ENCODE assay signal across 9 cellular contexts in the genomic region with DNA sequence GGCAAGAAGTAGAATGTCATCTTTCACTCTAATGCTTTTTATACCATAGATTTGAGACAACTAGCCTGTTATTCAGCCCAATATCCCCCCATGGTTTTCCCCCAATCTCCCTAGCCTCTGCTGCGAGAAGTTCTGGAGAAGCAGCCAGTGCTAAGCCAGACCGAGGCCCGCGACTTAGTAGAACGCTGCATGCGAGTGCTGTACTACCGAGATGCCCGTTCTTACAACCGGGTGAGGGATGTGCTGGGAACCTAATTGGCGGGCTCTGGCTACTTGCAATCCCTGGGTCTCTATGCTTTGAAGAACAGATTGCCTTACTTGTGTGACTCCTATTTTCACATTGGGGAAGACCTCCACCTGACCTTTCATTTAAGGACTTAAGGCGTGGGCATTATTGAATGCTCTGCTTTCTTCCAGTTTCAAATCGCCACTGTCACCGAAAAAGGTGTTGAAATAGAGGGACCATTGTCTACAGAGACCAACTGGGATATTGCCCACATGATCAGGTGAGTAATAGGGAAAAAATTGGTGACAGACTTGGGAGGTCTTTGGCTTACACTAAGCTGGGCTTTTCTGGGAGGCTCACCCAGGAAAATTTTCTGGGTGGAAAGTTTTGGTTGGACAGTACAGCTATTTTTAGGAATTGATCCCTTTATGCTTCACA. TPM values are rescaled to one million over a fixed set of nuclear protein-coding genes. Genes with fewer than 3 reads are reported as not detected.
DNase-seq lines count a peak whose midpoint lies in the region; ATAC-seq and TF ChIP-seq lines count a peak whose summit lies in the region.
"Had no signal": no experiment of that assay in that cellular context is flagged by ENCODE, and none has a peak within 500 bp of the region (broad histone marks: within the 10 kb centered on the region; RNA-seq: fewer than 3 reads in every experiment).

No MANE protein-coding gene starts in this region.

- POLR2A ChIA-PET in activated naive CD8-positive, alpha-beta T cell treated with anti-CD3 and anti-CD28 coated beads, Interleukin-2, amount 10 ng/mL, durations not matched to agents 7 days and 5 days (lab: Charles Lee) = interaction anchor here (0.9 kb wide), 1 partner anchor 362 kb away, joined by 3 read pairs; a partner anchor contains a TSS

- peaks cover 20% of the 10 kb centered on the region for H3K36me3 Mint-ChIP-seq in activated naive CD8-positive, alpha-beta T cell treated with anti-CD3 and anti-CD28 coated beads, Interleukin-2, amount 10 ng/mL, durations not matched to agents 7 days and 5 days
- H3K36me3 Mint-ChIP-seq in naive B cell = peaks cover 6 to 17% of the 10 kb centered on the region in 2 donors

- peaks cover 18 to 24% (median 21%) of the 10 kb centered on the region in 10 experiments for H3K4me1 ChIP-seq in BLaER1 treated with 17β-estradiol and CSF1 and Interleukin-3, amounts not matched to agents 10 nM and 100 nM

- peak overlapping the region; percentile 100 for H3K27ac Mint-ChIP-seq in activated naive CD8-positive, alpha-beta T cell treated with anti-CD3 and anti-CD28 coated beads, Interleukin-2, amount 10 ng/mL, durations not matched to agents 7 days and 5 days
- peak overlapping the region; percentile 29 to 99 (median 92) for H3K27ac Mint-ChIP-seq in naive B cell

- no peaks in the 10 kb centered on the region for H3K9me3 Mint-ChIP-seq in activated naive CD8-positive, alpha-beta T cell treated with anti-CD3 and anti-CD28 coated beads, Interleukin-2, amount 10 ng/mL, durations not matched to agents 7 days and 5 days
- no peaks in the 10 kb centered on the region for H3K9me3 Mint-ChIP-seq in naive B cell

- DNase-seq in HT1080 (ENCODE audit: low read depth) (peak; percentile 43), naive B cell (no peak), mucosa of gallbladder (ENCODE audit: low spot score) (no peak), T1000 (lab: John Stamatoyannopoulos, UW) (no peak), WERI-Rb-1 (no peak), SK-N-DZ (ENCODE audit: low spot score) (no peak)
- no peak for DNase-seq in activated naive CD8-positive, alpha-beta T cell treated with anti-CD3 and anti-CD28 coated beads, Interleukin-2, amount 10 ng/mL, durations not matched to agents 7 days and 5 days

- peaks cover 25 to 66% (median 53%) of the 10 kb centered on the region in 11 experiments; a peak in 20 of 22 replicates for H4K20me1 ChIP-seq in BLaER1 treated with 17β-estradiol and CSF1 and Interleukin-3, amounts not matched to agents 10 nM and 100 nM

- H3K27me3 ChIP-seq in BLaER1 treated with 17β-estradiol and CSF1 and Interleukin-3, amounts not matched to agents 10 nM and 100 nM = no peaks in the 10 kb centered on the region
- no peaks in the 10 kb centered on the region for H3K27me3 ChIP-seq in WERI-Rb-1 (ENCODE audit: insufficient read depth, low read depth, severe bottlenecking)

- peak overlapping the region; percentile 89 to 98 (median 94) for H3K4me2 ChIP-seq in BLaER1 treated with 17β-estradiol and CSF1 and Interleukin-3, amounts not matched to agents 10 nM and 100 nM

- peak overlapping the region in 8 of 11 experiments; percentile 4 to 99 (median 93); a peak in 8 of 22 replicates for H3K9ac ChIP-seq in BLaER1 treated with 17β-estradiol and CSF1 and Interleukin-3, amounts not matched to agents 10 nM and 100 nM
- H3K9ac ChIP-seq: parathyroid adenoma had no signal

- H3K4me3 ChIP-seq in BLaER1 treated with 17β-estradiol and CSF1 and Interleukin-3, amounts not matched to agents 10 nM and 100 nM = peak overlapping the region in 8 of 10 experiments; percentile 82 to 99 (median 91); a peak in 12 of 20 replicates
- no peak overlapping the region for H3K4me3 ChIP-seq in WERI-Rb-1 (ENCODE audit: low read depth, low read length)

- H3K9me3 ChIP-seq in BLaER1 treated with 17β-estradiol and CSF1 and Interleukin-3, amounts not matched to agents 10 nM and 100 nM (replicated peaks in 1 of 11) = no peaks in the 10 kb centered on the region
- H3K9me3 ChIP-seq in WERI-Rb-1 (ENCODE audit: severe bottlenecking) = no peaks in the 10 kb centered on the region

- no peak overlapping the region for H3K4me3 Mint-ChIP-seq in activated naive CD8-positive, alpha-beta T cell treated with anti-CD3 and anti-CD28 coated beads, Interleukin-2, amount 10 ng/mL, durations not matched to agents 7 days and 5 days
- H3K4me3 Mint-ChIP-seq in naive B cell = peak overlapping the region in 6 of 8 donors; percentile 89 to 100 (median 98)

- peaks cover 17% of the 10 kb centered on the region for H3K4me1 Mint-ChIP-seq in activated naive CD8-positive, alpha-beta T cell treated with anti-CD3 and anti-CD28 coated beads, Interleukin-2, amount 10 ng/mL, durations not matched to agents 7 days and 5 days
- peaks cover 17 to 22% (median 20%) of the 10 kb centered on the region in 3 donors for H3K4me1 Mint-ChIP-seq in naive B cell

- H3K27me3 Mint-ChIP-seq in activated naive CD8-positive, alpha-beta T cell treated with anti-CD3 and anti-CD28 coated beads, Interleukin-2, amount 10 ng/mL, durations not matched to agents 7 days and 5 days = no peaks in the 10 kb centered on the region
- no peaks in the 10 kb centered on the region for H3K27me3 Mint-ChIP-seq in naive B cell

- no peak overlapping the region for H3K27ac ChIP-seq in BLaER1 treated with 17β-estradiol and CSF1 and Interleukin-3, amounts not matched to agents 10 nM and 100 nM
- no peak overlapping the region for H3K27ac ChIP-seq in WERI-Rb-1
- H3K27ac ChIP-seq: parathyroid adenoma had no signal

- ATAC-seq in activated naive CD8-positive, alpha-beta T cell treated with anti-CD3 and anti-CD28 coated beads, Interleukin-2, amount 10 ng/mL, durations not matched to agents 7 days and 5 days (ENCODE audit: low read depth) = no peak
- no peak for ATAC-seq in naive B cell (ENCODE audit: low read depth in 2 of 2)

- H3K36me3 ChIP-seq in BLaER1 treated with 17β-estradiol and CSF1 and Interleukin-3, amounts not matched to agents 10 nM and 100 nM = peaks cover 54 to 63% (median 61%) of the 10 kb centered on the region in 11 experiments
- peaks cover 68% of the 10 kb centered on the region for H3K36me3 ChIP-seq in WERI-Rb-1

- no peak for TF ChIP-seq CTCF in WERI-Rb-1 (IDR thresholded peaks at IDR 0.05; ENCODE audit: low read depth, low read length)

RNA-seq across cellular contexts. Expression of a gene that starts 1.9 kb away (rescaled TPM):
- total RNA-seq in HT1080 (2014; rRNA removed; shearing (Covaris generic)) = 526 and 564 TPM in 2 replicates
- polyA plus RNA-seq in HT1080 (2015; cell fraction: cytosol; rRNA removed) = 451 and 516 TPM in 2 replicates
- polyA plus RNA-seq in HT1080 (2015; cell fraction: nucleus; rRNA removed) = 560 and 565 TPM in 2 replicates
- total RNA-seq in activated naive CD8-positive, alpha-beta T cell treated with anti-CD3 and anti-CD28 coated beads, Interleukin-2, amount 10 ng/mL, durations not matched to agents 7 days and 5 days = 100 to 1,000 TPM; 240 to 243 TPM
- 10 to 100 TPM; 50.2 to 79.3 (median 57.7) TPM for polyA plus RNA-seq in naive B cell (ENCODE audit: low read depth in 6 of 6)
- 195 TPM for total RNA-seq in mucosa of gallbladder
- 577 and 606 TPM in 2 replicates for polyA plus RNA-seq in SK-N-DZ (2014; cell fraction: cytosol; rRNA removed)
- 584 and 729 TPM in 2 replicates for polyA plus RNA-seq in SK-N-DZ (2014; cell fraction: nucleus; rRNA removed)

RNA-seq across cellular contexts. Expression of a gene that starts 28.8 kb away (rescaled TPM):
- not detected in 2 replicates for total RNA-seq in HT1080 (2014; rRNA removed; shearing (Covaris generic))
- polyA plus RNA-seq in HT1080 (2015; cell fraction: cytosol; rRNA removed) = not detected in 2 replicates
- not detected in 2 replicates for polyA plus RNA-seq in HT1080 (2015; cell fraction: nucleus; rRNA removed)
- not detected for total RNA-seq in activated naive CD8-positive, alpha-beta T cell treated with anti-CD3 and anti-CD28 coated beads, Interleukin-2, amount 10 ng/mL, durations not matched to agents 7 days and 5 days
- under 1 TPM in 2 of 6 donors, not detected in 4; 0.20 to 0.53 TPM for polyA plus RNA-seq in naive B cell (ENCODE audit: low read depth in 6 of 6)
- total RNA-seq in mucosa of gallbladder = 180 TPM
- polyA plus RNA-seq in SK-N-DZ (2014; cell fraction: cytosol; rRNA removed) = 14.7 and 21.7 TPM in 2 replicates
- polyA plus RNA-seq in SK-N-DZ (2014; cell fraction: nucleus; rRNA removed) = 48.6 and 48.9 TPM in 2 replicates

RNA-seq across cellular contexts. Expression of a gene that starts 54.2 kb away (rescaled TPM):
- total RNA-seq in HT1080 (2014; rRNA removed; shearing (Covaris generic)) = 34.8 and 46.4 TPM in 2 replicates
- polyA plus RNA-seq in HT1080 (2015; cell fraction: cytosol; rRNA removed) = 26.4 and 32.7 TPM in 2 replicates
- polyA plus RNA-seq in HT1080 (2015; cell fraction: nucleus; rRNA removed) = 59.0 and 61.3 TPM in 2 replicates
- 10 to 100 TPM; 68.4 to 73.9 TPM for total RNA-seq in activated naive CD8-positive, alpha-beta T cell treated with anti-CD3 and anti-CD28 coated beads, Interleukin-2, amount 10 ng/mL, durations not matched to agents 7 days and 5 days
- polyA plus RNA-seq in naive B cell (ENCODE audit: low read depth in 6 of 6) = 100 to 1,000 TPM; 113 to 139 (median 130) TPM
- 50.9 TPM for total RNA-seq in mucosa of gallbladder
- polyA plus RNA-seq in SK-N-DZ (2014; cell fraction: cytosol; rRNA removed) = 74.4 and 80.4 TPM in 2 replicates
- polyA plus RNA-seq in SK-N-DZ (2014; cell fraction: nucleus; rRNA removed) = 226 and 232 TPM in 2 replicates

RNA-seq across cellular contexts. Expression of a gene that starts 58.0 kb away (rescaled TPM):
- 13.0 and 27.6 TPM in 2 replicates for total RNA-seq in HT1080 (2014; rRNA removed; shearing (Covaris generic))
- polyA plus RNA-seq in HT1080 (2015; cell fraction: cytosol; rRNA removed) = 16.6 and 17.9 TPM in 2 replicates
- 80.1 and 88.9 TPM in 2 replicates for polyA plus RNA-seq in HT1080 (2015; cell fraction: nucleus; rRNA removed)
- 100 to 1,000 TPM in 1 of 2 experiments, 10 to 100 TPM in 1; 94.8 to 104 TPM for total RNA-seq in activated naive CD8-positive, alpha-beta T cell treated with anti-CD3 and anti-CD28 coated beads, Interleukin-2, amount 10 ng/mL, durations not matched to agents 7 days and 5 days
- polyA plus RNA-seq in naive B cell (ENCODE audit: low read depth in 6 of 6) = 10 to 100 TPM in 1 of 6 donors, 1 to 10 TPM in 5; 2.5 to 15.0 (median 8.0) TPM
- 108 TPM for total RNA-seq in mucosa of gallbladder
- 30.7 and 35.4 TPM in 2 replicates for polyA plus RNA-seq in SK-N-DZ (2014; cell fraction: cytosol; rRNA removed)
- polyA plus RNA-seq in SK-N-DZ (2014; cell fraction: nucleus; rRNA removed) = 65.6 and 111 TPM in 2 replicates

Comparison
In these comparisons a context has a peak if more than half of its experiments do, and no peak if none do; other contexts are left out.
1. RNA of a gene that starts 28.8 kb away (total RNA-seq): 180 TPM in mucosa of gallbladder (single experiment); not detected in HT1080 and not detected in activated naive CD8-positive, alpha-beta T cell treated with anti-CD3 and anti-CD28 coated beads, Interleukin-2, amount 10 ng/mL, durations not matched to agents 7 days and 5 days; every median in the first group is over 100 times any median in the second.